1 cellular context compared by ENCODE assay signal in the genomic region with DNA sequence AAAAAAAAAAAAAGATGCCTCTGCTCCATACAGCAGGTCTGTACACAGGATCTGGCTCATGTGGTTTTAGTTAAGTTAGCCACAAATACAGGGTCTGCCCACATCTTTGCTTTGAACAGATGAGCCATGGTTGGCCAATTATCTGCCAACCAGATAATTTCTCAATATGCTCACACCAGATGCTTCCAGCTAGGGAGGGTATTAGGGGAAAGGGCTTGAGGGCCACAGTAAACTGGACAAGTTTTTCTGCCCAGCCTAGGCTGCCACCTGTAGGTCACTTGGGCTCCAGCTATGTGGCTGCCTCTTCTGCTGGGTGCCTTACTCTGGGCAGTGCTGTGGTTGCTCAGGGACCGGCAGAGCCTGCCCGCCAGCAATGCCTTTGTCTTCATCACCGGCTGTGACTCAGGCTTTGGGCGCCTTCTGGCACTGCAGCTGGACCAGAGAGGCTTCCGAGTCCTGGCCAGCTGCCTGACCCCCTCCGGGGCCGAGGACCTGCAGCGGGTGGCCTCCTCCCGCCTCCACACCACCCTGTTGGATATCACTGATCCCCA.
TF ChIP-seq lines count a peak whose summit lies in the region.

No MANE protein-coding gene starts in this region.

TF ChIP-seq in H1, 55 proteins besides CTCF, POLR2A, EP300 and RAD21:
- TF ChIP-seq BRCA1 (IDR thresholded peaks at IDR 0.05; ENCODE audit: low read depth, low read length) (no peak), TCF12 (IDR thresholded peaks at IDR 0.05; ENCODE audit: low read depth, low read length) (no peak)
- TF ChIP-seq, protein P1, sequence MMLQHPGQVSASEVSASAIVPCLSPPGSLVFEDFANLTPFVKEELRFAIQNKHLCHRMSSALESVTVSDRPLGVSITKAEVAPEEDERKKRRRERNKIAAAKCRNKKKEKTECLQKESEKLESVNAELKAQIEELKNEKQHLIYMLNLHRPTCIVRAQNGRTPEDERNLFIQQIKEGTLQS (IDR thresholded peaks at IDR 0.05; ENCODE audit: insufficient read depth, low read depth, low read length) = no peak
